In the genomic region with DNA sequence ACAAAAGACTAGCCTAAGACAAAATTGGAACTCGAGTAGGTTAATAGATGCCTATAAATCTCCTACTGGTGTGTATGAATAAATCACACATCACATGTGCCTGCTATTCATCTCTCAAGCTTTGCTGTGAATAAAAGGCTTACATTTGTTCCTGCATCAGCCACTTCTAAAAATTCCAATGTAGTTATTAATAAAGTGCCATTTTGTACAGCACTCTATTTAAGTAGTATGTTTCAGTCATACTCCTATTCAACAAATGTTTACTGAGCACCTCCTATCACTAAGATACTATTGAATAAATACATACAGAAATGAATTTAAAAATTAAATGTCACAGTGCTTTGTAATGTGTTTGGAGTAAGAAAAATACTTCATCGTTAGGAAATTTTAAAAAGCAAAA, we compare ENCODE assay signal across 29 cellular contexts.
"Had no signal": no experiment of that assay in that cellular context is flagged by ENCODE, and none has a peak within 500 bp of the region (broad histone marks: within the 10 kb centered on the region; RNA-seq: fewer than 3 reads in every experiment).

No MANE protein-coding gene starts in this region.

- DNase-seq: activated B cell treated with CpG ODN at 0.5 μM for 24 hours; activated CD4-positive, alpha-beta memory T cell treated with anti-CD3 and anti-CD28 coated beads, Interleukin-2, amount 10 ng/mL, durations not matched to agents 7 days and 5 days; activated CD4-positive, alpha-beta T cell treated with anti-CD3 and anti-CD28 coated beads for 1 hour; activated CD4-positive, alpha-beta T cell treated with anti-CD3 and anti-CD28 coated beads for 36 hours; activated CD4-positive, alpha-beta T cell treated with anti-CD3 and anti-CD28 coated beads for 48 hours; activated CD4-positive, alpha-beta T cell treated with anti-CD3 and anti-CD28 coated beads, Interleukin-2, amount 10 ng/mL, durations not matched to agents 7 days and 5 days; activated CD4-positive, alpha-beta T cell treated with anti-CD3 and anti-CD28 coated beads, Interleukin-2, amount 50 U/mL, for 48 hours; activated CD8-positive, alpha-beta memory T cell treated with anti-CD3 and anti-CD28 coated beads for 24 hours; activated CD8-positive, alpha-beta memory T cell treated with anti-CD3 and anti-CD28 coated beads, Interleukin-2, amount 10 ng/mL, durations not matched to agents 7 days and 5 days; activated CD8-positive, alpha-beta memory T cell treated with anti-CD3 and anti-CD28 coated beads, Interleukin-2, amount 50 U/mL, for 48 hours; activated CD8-positive, alpha-beta T cell treated with anti-CD3 and anti-CD28 coated beads, Interleukin-2, amount 10 ng/mL, durations not matched to agents 7 days and 5 days; activated effector memory CD4-positive, alpha-beta T cell treated with Interleukin-2 at 50 U/mL for 16 hours; activated gamma-delta T cell; activated naive CD4-positive, alpha-beta T cell treated with anti-CD3 and anti-CD28 coated beads, Interleukin-2, amount 10 ng/mL, durations not matched to agents 7 days and 5 days; activated naive CD4-positive, alpha-beta T cell treated with Interleukin-2 at 50 U/mL for 16 hours; activated naive CD8-positive, alpha-beta T cell treated with anti-CD3 and anti-CD28 coated beads, Interleukin-2, amount 10 ng/mL, durations not matched to agents 7 days and 5 days; activated naive CD8-positive, alpha-beta T cell treated with anti-CD3 and anti-CD28 coated beads, Interleukin-2, amount 50 U/mL, for 24 hours; activated T-cell treated with anti-CD3 and anti-CD28 coated beads, Interleukin-2, amount 50 U/mL, for 24 hours; activated T-cell treated with anti-CD3 and anti-CD28 coated beads, Interleukin-2, amount 50 U/mL, for 48 hours; amygdala; anterior cingulate cortex; caudate nucleus; cerebellar nuclear complex; T-helper 1 cell; T-helper 2 cell; T-helper 9 cell had no signal

- ATAC-seq: activated CD4-positive, alpha-beta T cell treated with anti-CD3 and anti-CD28 coated beads for 36 hours; activated CD8-positive, alpha-beta memory T cell treated with anti-CD3 and anti-CD28 coated beads, Interleukin-2, amount 10 ng/mL, durations not matched to agents 7 days and 5 days; activated CD8-positive, alpha-beta T cell treated with anti-CD3 and anti-CD28 coated beads, Interleukin-2, amount 10 ng/mL, durations not matched to agents 7 days and 5 days; activated naive CD8-positive, alpha-beta T cell treated with anti-CD3 and anti-CD28 coated beads, Interleukin-2, amount 50 U/mL, for 24 hours had no signal

- H3K4me1 ChIP-seq: ascending aorta had no signal

- H3K27me3 ChIP-seq: ascending aorta, cardiac muscle cell had no signal

- H3K36me3 ChIP-seq: ascending aorta, cardiac muscle cell had no signal

- H3K27ac ChIP-seq: ascending aorta, cardiac muscle cell, VCaP had no signal

- H3K9me3 ChIP-seq: ascending aorta had no signal

- H3K4me3 ChIP-seq: ascending aorta, cardiac muscle cell had no signal
